1 cellular context compared by ENCODE assay signal in the genomic region with DNA sequence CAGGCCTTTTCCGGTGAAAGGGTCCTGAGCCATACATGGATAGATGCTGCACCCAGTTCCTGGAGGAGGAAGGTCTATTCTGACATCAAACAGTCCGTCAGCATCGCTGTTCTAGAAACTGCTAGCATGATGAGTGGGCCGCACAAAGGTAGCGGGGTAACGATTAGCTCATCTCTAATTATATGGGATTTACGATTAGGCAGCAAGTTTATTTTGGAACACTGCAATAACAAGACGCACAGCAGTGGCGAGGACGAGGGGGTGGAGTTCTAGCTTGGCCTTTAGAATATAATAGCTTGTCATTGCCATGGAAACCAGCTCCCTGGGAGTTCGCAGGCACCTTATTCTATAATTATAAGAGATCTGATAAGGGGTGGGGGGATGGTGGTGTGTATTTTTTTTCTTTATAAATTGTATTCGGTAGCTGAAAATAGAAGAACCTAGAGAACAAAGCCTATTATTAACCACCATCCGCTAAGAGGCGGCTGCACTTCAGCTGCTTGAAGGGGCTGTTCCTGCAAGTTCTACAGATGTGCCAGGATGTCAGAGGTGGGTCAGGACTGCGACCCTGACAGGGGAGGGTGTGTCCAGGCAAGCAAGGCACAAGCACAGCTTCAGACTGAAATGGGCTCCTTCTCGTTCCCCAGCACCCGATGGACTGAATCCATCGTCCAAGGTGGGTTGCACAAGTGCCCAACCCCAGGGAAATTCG.
TF ChIP-seq lines count a peak whose summit lies in the region.

No MANE protein-coding gene starts in this region.

TF ChIP-seq in GM23338, 12 proteins besides CTCF, POLR2A, EP300 and RAD21 (continued from another document):
- TF ChIP-seq, protein P1, sequence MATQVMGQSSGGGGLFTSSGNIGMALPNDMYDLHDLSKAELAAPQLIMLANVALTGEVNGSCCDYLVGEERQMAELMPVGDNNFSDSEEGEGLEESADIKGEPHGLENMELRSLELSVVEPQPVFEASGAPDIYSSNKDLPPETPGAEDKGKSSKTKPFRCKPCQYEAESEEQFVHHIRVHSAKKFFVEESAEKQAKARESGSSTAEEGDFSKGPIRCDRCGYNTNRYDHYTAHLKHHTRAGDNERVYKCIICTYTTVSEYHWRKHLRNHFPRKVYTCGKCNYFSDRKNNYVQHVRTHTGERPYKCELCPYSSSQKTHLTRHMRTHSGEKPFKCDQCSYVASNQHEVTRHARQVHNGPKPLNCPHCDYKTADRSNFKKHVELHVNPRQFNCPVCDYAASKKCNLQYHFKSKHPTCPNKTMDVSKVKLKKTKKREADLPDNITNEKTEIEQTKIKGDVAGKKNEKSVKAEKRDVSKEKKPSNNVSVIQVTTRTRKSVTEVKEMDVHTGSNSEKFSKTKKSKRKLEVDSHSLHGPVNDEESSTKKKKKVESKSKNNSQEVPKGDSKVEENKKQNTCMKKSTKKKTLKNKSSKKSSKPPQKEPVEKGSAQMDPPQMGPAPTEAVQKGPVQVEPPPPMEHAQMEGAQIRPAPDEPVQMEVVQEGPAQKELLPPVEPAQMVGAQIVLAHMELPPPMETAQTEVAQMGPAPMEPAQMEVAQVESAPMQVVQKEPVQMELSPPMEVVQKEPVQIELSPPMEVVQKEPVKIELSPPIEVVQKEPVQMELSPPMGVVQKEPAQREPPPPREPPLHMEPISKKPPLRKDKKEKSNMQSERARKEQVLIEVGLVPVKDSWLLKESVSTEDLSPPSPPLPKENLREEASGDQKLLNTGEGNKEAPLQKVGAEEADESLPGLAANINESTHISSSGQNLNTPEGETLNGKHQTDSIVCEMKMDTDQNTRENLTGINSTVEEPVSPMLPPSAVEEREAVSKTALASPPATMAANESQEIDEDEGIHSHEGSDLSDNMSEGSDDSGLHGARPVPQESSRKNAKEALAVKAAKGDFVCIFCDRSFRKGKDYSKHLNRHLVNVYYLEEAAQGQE (IDR thresholded peaks at IDR 0.05; ENCODE audit: unreplicated experiment), result no peak
- no peak for TF ChIP-seq JUNB (IDR thresholded peaks at IDR 0.05; ENCODE audit: unreplicated experiment)
- TF ChIP-seq POLR2AphosphoS5 (IDR thresholded peaks at IDR 0.05; ENCODE audit: low read depth), result no peak
- TF ChIP-seq ZNF331 (CRISPR knock-in tag; IDR thresholded peaks at IDR 0.05; ENCODE audit: low read depth), result no peak
